ENCODE assay signal across 13 cellular contexts in genomic region chr11:22786475-22786874, GRCh38. TPM values are rescaled to one million over a fixed set of nuclear protein-coding genes. Genes with fewer than 3 reads are reported as not detected.
DNase-seq lines count a peak whose midpoint lies in the region; ATAC-seq and TF ChIP-seq lines count a peak whose summit lies in the region.
"Had no signal": no experiment of that assay in that cellular context is flagged by ENCODE, and none has a peak within 500 bp of the region (broad histone marks: within the 10 kb centered on the region; RNA-seq: fewer than 3 reads in every experiment).

No MANE protein-coding gene starts in this region.

- TF ChIP-seq CTCF in gastroesophageal sphincter (IDR thresholded peaks at IDR 0.05) = no peak

- intact Hi-C loops in CD4-positive, alpha-beta memory T cell (cut with micrococcal nuclease) = no loop called here

- no peak for TF ChIP-seq POLR2A in gastroesophageal sphincter (IDR thresholded peaks at IDR 0.05)

- TF ChIP-seq EP300 in gastroesophageal sphincter (IDR thresholded peaks at IDR 0.05) = no peak

- no peak overlapping the region for H3K4me3 ChIP-seq in gastroesophageal sphincter
- H3K4me3 ChIP-seq in CD4-positive, alpha-beta memory T cell (ENCODE audit: low read length in 2 of 2) = no peak overlapping the region
- H3K4me3 ChIP-seq: BLaER1, coronary artery, upper lobe of left lung had no signal

- H3K4me1 Mint-ChIP-seq in immature natural killer cell = peaks cover 0 to 1% of the 10 kb centered on the region in 2 donors
- no peaks in the 10 kb centered on the region for H3K4me1 Mint-ChIP-seq in CD4-positive, alpha-beta memory T cell

- no peak overlapping the region for H3K4me3 Mint-ChIP-seq in immature natural killer cell
- no peak overlapping the region for H3K4me3 Mint-ChIP-seq in CD4-positive, alpha-beta memory T cell

- H3K27ac Mint-ChIP-seq in immature natural killer cell = no peak overlapping the region
- H3K27ac Mint-ChIP-seq in CD4-positive, alpha-beta memory T cell = no peak overlapping the region

- WGBS in gastroesophageal sphincter (ENCODE audit: low coverage in 1 of 2), 2 donors = 83 to 89% methylated on average over 3 of the region's 3 CpGs

- no peaks in the 10 kb centered on the region for H3K9me3 Mint-ChIP-seq in immature natural killer cell
- H3K9me3 Mint-ChIP-seq in CD4-positive, alpha-beta memory T cell = no peaks in the 10 kb centered on the region

- POLR2A ChIA-PET in CD4-positive, alpha-beta memory T cell (lab: Charles Lee; ENCODE audit: partially characterized antibody) = no interaction called here

- ATAC-seq in GM18858 (IDR thresholded peaks at IDR 0.05; ENCODE audit: unreplicated experiment) (peak; percentile 91), GM21423 (IDR thresholded peaks at IDR 0.05; ENCODE audit: unreplicated experiment) (peak; percentile 95), HG02973 (IDR thresholded peaks at IDR 0.05; ENCODE audit: unreplicated experiment) (peak; percentile 82), HG03565 (IDR thresholded peaks at IDR 0.05; ENCODE audit: unreplicated experiment) (peak; percentile 92), gastroesophageal sphincter (no peak)
- ATAC-seq: HCT116 had no signal

- H3K27me3 ChIP-seq in gastroesophageal sphincter = no peaks in the 10 kb centered on the region
- no peaks in the 10 kb centered on the region for H3K27me3 ChIP-seq in CD4-positive, alpha-beta memory T cell (ENCODE audit: insufficient read depth, low read length)
- H3K27me3 ChIP-seq: BLaER1, upper lobe of left lung had no signal

- no peaks in the 10 kb centered on the region for H3K4me1 ChIP-seq in gastroesophageal sphincter
- H3K4me1 ChIP-seq in CD4-positive, alpha-beta memory T cell (ENCODE audit: insufficient read depth, low read length) = no peaks in the 10 kb centered on the region
- H3K4me1 ChIP-seq: BLaER1 had no signal

- no peaks in the 10 kb centered on the region for H3K36me3 ChIP-seq in gastroesophageal sphincter
- no peaks in the 10 kb centered on the region for H3K36me3 ChIP-seq in CD4-positive, alpha-beta memory T cell (ENCODE audit: insufficient read depth, low read length)
- H3K36me3 ChIP-seq: BLaER1, upper lobe of left lung had no signal

- H3K27me3 Mint-ChIP-seq in immature natural killer cell (ENCODE audit: low read depth in 3 of 3) = peaks cover 2 to 3% (median 2%) of the 10 kb centered on the region in 3 donors
- H3K27me3 Mint-ChIP-seq in CD4-positive, alpha-beta memory T cell = peaks cover 4 to 9% of the 10 kb centered on the region in 2 donors

- H3K27ac ChIP-seq in gastroesophageal sphincter = no peak overlapping the region
- H3K27ac ChIP-seq in CD4-positive, alpha-beta memory T cell (ENCODE audit: low read depth, low read length) = no peak overlapping the region
- H3K27ac ChIP-seq: BLaER1, coronary artery, upper lobe of left lung had no signal

- DNase-seq in immature natural killer cell = no peak
- DNase-seq in NCI-H1417 (lab: John Stamatoyannopoulos, UW) = no peak
- DNase-seq in CD4-positive, alpha-beta memory T cell = no peak
- DNase-seq: Kasumi-1, upper lobe of left lung had no signal

- H3K36me3 Mint-ChIP-seq in immature natural killer cell = no peaks in the 10 kb centered on the region
- no peaks in the 10 kb centered on the region for H3K36me3 Mint-ChIP-seq in CD4-positive, alpha-beta memory T cell

- CTCF ChIA-PET in CD4-positive, alpha-beta memory T cell (lab: Charles Lee; ENCODE audit: partially characterized antibody) = interaction anchor here (1.4 to 2.4 kb wide), 6 partner anchors 10 to 453 kb away, joined by 3 to 35 read pairs (median 6); no protein-coding TSS in a partner anchor

- no peaks in the 10 kb centered on the region for H3K9me3 ChIP-seq in gastroesophageal sphincter
- H3K9me3 ChIP-seq in CD4-positive, alpha-beta memory T cell (ENCODE audit: control insufficient read depth in 1 of 2, low read length in 2 of 2) = no peaks in the 10 kb centered on the region
- H3K9me3 ChIP-seq: upper lobe of left lung had no signal

RNA-seq across cellular contexts. Expression of gene SVIP, which starts 43.1 kb away (rescaled TPM):
- polyA plus RNA-seq in immature natural killer cell = 10 to 100 TPM; 25.4 to 28.3 (median 26.7) TPM
- 10 to 100 TPM; 11.3 to 29.1 (median 16.4) TPM for total RNA-seq in gastroesophageal sphincter
- total RNA-seq in CD4-positive, alpha-beta memory T cell = 10 to 100 TPM; 64.3 to 73.8 TPM
- polyA plus RNA-seq in CD4-positive, alpha-beta memory T cell = 10 to 100 TPM; 46.5 to 75.0 TPM
